In the genomic region with DNA sequence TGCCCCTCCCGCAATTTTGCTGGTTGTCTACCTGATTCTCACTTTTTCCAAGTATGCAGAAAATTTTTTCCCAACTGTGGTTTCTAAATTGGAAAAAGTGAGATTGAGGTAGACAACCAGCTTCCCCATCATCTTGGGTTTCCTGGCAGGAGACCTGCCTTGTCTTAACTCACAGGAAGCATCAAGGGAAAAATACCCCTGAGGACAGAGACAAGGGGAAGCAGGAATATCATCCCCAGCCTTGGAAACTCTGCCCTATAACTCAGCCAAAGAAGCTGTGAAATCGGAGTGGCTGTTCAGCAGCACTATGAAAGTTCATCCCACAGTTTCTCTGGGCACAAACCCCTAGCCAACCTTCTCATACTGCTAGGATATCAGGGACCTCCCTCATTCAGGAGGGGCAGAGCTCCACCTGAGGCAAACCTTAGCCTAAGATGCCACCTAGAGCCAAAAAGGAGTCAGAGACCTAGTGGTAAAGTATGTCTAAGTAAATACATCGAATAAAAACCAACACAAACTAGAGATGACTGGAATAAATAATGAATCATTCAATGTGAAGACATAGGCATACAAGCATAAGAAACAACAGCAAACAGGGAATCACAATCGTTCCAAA, we compare ENCODE assay signal across 9 cellular contexts.
A peak's percentile ranks its signal among the peaks of the same experiment; 100 is the strongest.
DNase-seq lines count a peak whose midpoint lies in the region; ATAC-seq, FAIRE-seq and TF ChIP-seq lines count a peak whose summit lies in the region.
"Had no signal": no experiment of that assay in that cellular context is flagged by ENCODE, and none has a peak within 500 bp of the region (broad histone marks: within the 10 kb centered on the region; RNA-seq: fewer than 3 reads in every experiment).

No MANE protein-coding gene starts in this region.

- no peak overlapping the region for H3K9ac ChIP-seq in H1 (replicated peaks in 1 of 4; ENCODE audit: extremely low read depth in 1 of 4, low read depth in 3 of 4, low read length in 3 of 4)
- H3K9ac ChIP-seq: BLaER1 had no signal

- no peak overlapping the region for H3K4me3 ChIP-seq in cardiac muscle cell
- H3K4me3 ChIP-seq in H1 (ENCODE audit: extremely low read depth in 1 of 4, insufficient read depth in 2 of 4, low read depth in 3 of 4, low read length in 4 of 4), result no peak overlapping the region
- H3K4me3 ChIP-seq: BLaER1 had no signal

- H3K23me2 ChIP-seq in H1 (ENCODE audit: low read depth, low read length), result no peaks in the 10 kb centered on the region

- H4K91ac ChIP-seq in H1 (replicated peaks; ENCODE audit: insufficient read length, low read length), result no peak overlapping the region

- TF ChIP-seq RAD21 in H1 (IDR thresholded peaks at IDR 0.05 in 1 of 2, conservative IDR thresholded peaks at IDR 0.05 in 1 of 2; ENCODE audit: low read depth in 2 of 2, low read length in 2 of 2), result peak; percentile 99

- H3K14ac ChIP-seq in H1 (ENCODE audit: insufficient read length), result no peak overlapping the region

- no peak overlapping the region for H3K4ac ChIP-seq in H1 (replicated peaks; ENCODE audit: insufficient read length, low read depth, low read length)

- ATAC-seq in Right ventricle myocardium inferior, result no peak
- no peak for ATAC-seq in HG02571 (IDR thresholded peaks at IDR 0.05; ENCODE audit: unreplicated experiment)

- H2BK5ac ChIP-seq in H1 (ENCODE audit: low read depth, low read length), result no peak overlapping the region

- POLR2A ChIA-PET in H1 (lab: Charles Lee; ENCODE audit: partially characterized antibody), result interaction anchor here (0.7 to 1.4 kb wide), 3 partner anchors 45 to 295 kb away, joined by 3 read pairs; partner anchors contain the start of genes ITGAV and ZC3H15

- no peak overlapping the region for H3K27ac ChIP-seq in cardiac muscle cell
- no peak overlapping the region for H3K27ac ChIP-seq in H1 (ENCODE audit: low read depth, low read length)
- H3K27ac ChIP-seq: BLaER1 had no signal

- no peak overlapping the region for H4K5ac ChIP-seq in H1 (ENCODE audit: insufficient read length, low read depth, low read length)

- TF ChIP-seq POLR2A in H1 (IDR thresholded peaks at IDR 0.05; ENCODE audit: control extremely low read depth in 1 of 2, low read depth in 2 of 2, low read length in 2 of 2), result no peak

- no peak overlapping the region for H2BK120ac ChIP-seq in H1 (replicated peaks; ENCODE audit: low read depth, low read length)

- H3K79me1 ChIP-seq in H1 (ENCODE audit: low read depth, low read length), result no peaks in the 10 kb centered on the region

- no peak overlapping the region for H3K18ac ChIP-seq in H1 (ENCODE audit: extremely low read depth, low read length)

- no peak overlapping the region for H3K23ac ChIP-seq in H1 (ENCODE audit: insufficient read length)

- FAIRE-seq in H1 (lab: Jason Lieb, UNC) (peak; percentile 98), urothelium cell line (lab: Jason Lieb, UNC) (no peak)

- H2BK12ac ChIP-seq in H1 (ENCODE audit: low read depth, low read length), result no peak overlapping the region

- no peaks in the 10 kb centered on the region for H3K79me2 ChIP-seq in H1 (ENCODE audit: control insufficient read depth in 1 of 2, insufficient read depth in 2 of 2, low read length in 2 of 2)

- no peak overlapping the region for H4K8ac ChIP-seq in H1 (ENCODE audit: extremely low read depth, insufficient read depth, low read length)

- H2AK5ac ChIP-seq in H1 (ENCODE audit: low read depth, low read length), result no peak overlapping the region

- no peaks in the 10 kb centered on the region for H3K36me3 ChIP-seq in cardiac muscle cell
- no peaks in the 10 kb centered on the region for H3K36me3 ChIP-seq in H1 (ENCODE audit: control insufficient read depth in 2 of 4, insufficient read depth in 4 of 4, low read length in 3 of 4)
- H3K36me3 ChIP-seq: BLaER1 had no signal

- H2BK15ac ChIP-seq in H1 (ENCODE audit: low read length), result no peak overlapping the region

- no peaks in the 10 kb centered on the region for H3K9me3 ChIP-seq in cardiac muscle cell (ENCODE audit: low read depth)
- no peaks in the 10 kb centered on the region for H3K9me3 ChIP-seq in H1 (ENCODE audit: insufficient read depth in 2 of 2, low read depth in 1 of 2, low read length in 1 of 2)
- H3K9me3 ChIP-seq: BLaER1 had no signal

- TF ChIP-seq CTCF in cardiac muscle cell (IDR thresholded peaks at IDR 0.05; ENCODE audit: low read depth, low read length) (peak; percentile 20), H1 (IDR thresholded peaks at IDR 0.05; ENCODE audit: control extremely low read depth in 1 of 3, insufficient read depth in 1 of 3, low read depth in 1 of 3, low read length in 3 of 3) (peak; percentile 26 to 85 (median 81))

- H3K27me3 ChIP-seq in cardiac muscle cell (no peaks in the 10 kb centered on the region), H1 (replicated peaks in 1 of 4; ENCODE audit: control insufficient read depth in 3 of 4, extremely low read depth in 1 of 4, insufficient read depth in 3 of 4, low read length in 3 of 4) (no peaks in the 10 kb centered on the region)
- H3K27me3 ChIP-seq: BLaER1 had no signal

- H3K4me2 ChIP-seq in H1 (ENCODE audit: insufficient read depth in 1 of 2, low read depth in 2 of 2, low read length in 2 of 2), result no peak overlapping the region; a peak in 1 of 4 replicates
- H3K4me2 ChIP-seq: BLaER1 had no signal

- no peak for TF ChIP-seq EP300 in H1 (IDR thresholded peaks at IDR 0.05; ENCODE audit: borderline replicate concordance in 1 of 2, low read depth in 2 of 2, low read length in 2 of 2)

- H3K4me1 ChIP-seq in cardiac muscle cell (ENCODE audit: low read depth), result no peaks in the 10 kb centered on the region
- H3K4me1 ChIP-seq in H1 (replicated peaks in 1 of 4; ENCODE audit: control insufficient read depth in 3 of 4, insufficient read depth in 4 of 4, low read length in 3 of 4), result no peaks in the 10 kb centered on the region
- H3K4me1 ChIP-seq: BLaER1 had no signal

- H3K56ac ChIP-seq in H1 (replicated peaks; ENCODE audit: insufficient read length, low read depth, low read length), result no peak overlapping the region

- intact Hi-C loops in Right ventricle myocardium inferior (cut with DNase I), result no loop called here

- DNase-seq in cardiac muscle cell (ENCODE audit: low read depth in 1 of 2, low spot score in 1 of 2), result peak; percentile 40 to 51
- no peak for DNase-seq in Right ventricle myocardium inferior (ENCODE audit: missing footprints)
- peak; percentile 6 for DNase-seq in NCI-H526 treated with DMSO at 0.1 percent for 48 hours (lab: John Stamatoyannopoulos, UW)
- peak in 1 of 2 experiments; percentile 43 for DNase-seq in H1 (ENCODE audit: low read depth in 1 of 2, low spot score in 2 of 2)
- peak; percentile 23 for DNase-seq in urothelium cell line (ENCODE audit: low spot score)
- no peak for DNase-seq in NCI-H1930 (lab: John Stamatoyannopoulos, UW)
- no peak for DNase-seq in activated CD4-positive, alpha-beta T cell treated with anti-CD3 and anti-CD28 coated beads, Interleukin-2, amount 50 U/mL, for 1 hour

- H4K20me1 ChIP-seq in H1 (replicated peaks in 1 of 2; ENCODE audit: control insufficient read depth in 1 of 2, insufficient read depth in 2 of 2, low read length in 2 of 2), result no peaks in the 10 kb centered on the region
- H4K20me1 ChIP-seq: BLaER1 had no signal

- H2AFZ ChIP-seq in H1 (ENCODE audit: low read length), result peak overlapping the region; percentile 99

- CTCF ChIA-PET in H1 (lab: Charles Lee; ENCODE audit: partially characterized antibody), result interaction anchor here (0.6 to 5.0 kb wide), 36 partner anchors 9 to 802 kb away, joined by 3 to 34 read pairs (median 5); partner anchors contain the start of gene FAM171B

- H2BK20ac ChIP-seq in H1 (ENCODE audit: low read length), result no peak overlapping the region

- WGBS in H1 (ENCODE audit: extremely low coverage in 1 of 2, insufficient coverage in 1 of 2, insufficient read length in 1 of 2, insufficient replicate concordance in 2 of 2, low coverage in 1 of 2, low lambda C conversion rate in 2 of 2, missing lambda C conversion rate in 1 of 2), 2 experiments, result 56% methylated on average over 4 of the region's 4 CpGs; no CpG with 5 or more reads in 1 of the 2 experiments

TF ChIP-seq in H1, 55 proteins besides CTCF, POLR2A, EP300 and RAD21:
- TF ChIP-seq SAP30 (IDR thresholded peaks at IDR 0.05; ENCODE audit: insufficient read depth, insufficient replicate concordance, low read length), result no peak
- TF ChIP-seq BACH1 (IDR thresholded peaks at IDR 0.05; ENCODE audit: low read length), result no peak
- no peak for TF ChIP-seq NANOG (IDR thresholded peaks at IDR 0.05; ENCODE audit: insufficient read depth, low read depth, low read length, poor library complexity, severe bottlenecking)
- no peak for TF ChIP-seq YY1 (IDR thresholded peaks at IDR 0.05; ENCODE audit: low read depth, low read length)
- TF ChIP-seq SRF (IDR thresholded peaks at IDR 0.05; ENCODE audit: low read depth, low read length), result no peak
- no peak for TF ChIP-seq SP4 (IDR thresholded peaks at IDR 0.05; ENCODE audit: low read length)
- TF ChIP-seq CREB1 (IDR thresholded peaks at IDR 0.05), result no peak
- no peak for TF ChIP-seq TBP (IDR thresholded peaks at IDR 0.05; ENCODE audit: low read depth, low read length)
- TF ChIP-seq, protein P1, sequence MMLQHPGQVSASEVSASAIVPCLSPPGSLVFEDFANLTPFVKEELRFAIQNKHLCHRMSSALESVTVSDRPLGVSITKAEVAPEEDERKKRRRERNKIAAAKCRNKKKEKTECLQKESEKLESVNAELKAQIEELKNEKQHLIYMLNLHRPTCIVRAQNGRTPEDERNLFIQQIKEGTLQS (IDR thresholded peaks at IDR 0.05; ENCODE audit: insufficient read depth, low read depth, low read length), result no peak
- TF ChIP-seq SP1 (IDR thresholded peaks at IDR 0.05; ENCODE audit: low read depth, low read length), result no peak
- TF ChIP-seq POLR2AphosphoS5 (IDR thresholded peaks at IDR 0.05; ENCODE audit: low read depth, low read length), result no peak
- no peak for TF ChIP-seq TAF1 (IDR thresholded peaks at IDR 0.05; ENCODE audit: low read depth, low read length)
- no peak for TF ChIP-seq CBX8 (IDR thresholded peaks at IDR 0.05; ENCODE audit: borderline replicate concordance, low read depth, low read length)
- no peak for TF ChIP-seq SIN3A (conservative IDR thresholded peaks at IDR 0.05 in 1 of 2, IDR thresholded peaks at IDR 0.05 in 1 of 2; ENCODE audit: low read depth in 1 of 2, low read length in 2 of 2)
- no peak for TF ChIP-seq TCF12 (IDR thresholded peaks at IDR 0.05; ENCODE audit: low read depth, low read length)
- TF ChIP-seq EGR1 (IDR thresholded peaks at IDR 0.05; ENCODE audit: borderline replicate concordance, low read depth, low read length), result no peak
- no peak for TF ChIP-seq EZH2 (IDR thresholded peaks at IDR 0.05; ENCODE audit: low read depth, low read length, severe bottlenecking)
- no peak for TF ChIP-seq RBBP5 (IDR thresholded peaks at IDR 0.05; ENCODE audit: borderline replicate concordance, low read depth, low read length)
- no peak for TF ChIP-seq CEBPB (IDR thresholded peaks at IDR 0.05; ENCODE audit: low read depth, low read length)

Comparison
In these comparisons a context has a peak if more than half of its experiments do, and no peak if none do; other contexts are left out.
1. DNase-seq: peak in cardiac muscle cell (2 of 2), NCI-H526 treated with DMSO at 0.1 percent for 48 hours (single experiment) and urothelium cell line (single experiment); none in Right ventricle myocardium inferior (single experiment), NCI-H1930 (0 of 2) and activated CD4-positive, alpha-beta T cell treated with anti-CD3 and anti-CD28 coated beads, Interleukin-2, amount 50 U/mL, for 1 hour (single experiment).